In genomic region chr3:134485620-134486576, GRCh38 we compare ENCODE assay signal across 8 cellular contexts. TPM values are rescaled to one million over a fixed set of nuclear protein-coding genes. Genes with fewer than 3 reads are reported as not detected.
A peak's percentile ranks its signal among the peaks of the same experiment; 100 is the strongest.
DNase-seq lines count a peak whose midpoint lies in the region; ATAC-seq and TF ChIP-seq lines count a peak whose summit lies in the region.

Gene ANAPC13 (minus strand): TSS chr3:134485985. CDS start chr3:134482904, 3,081 bp downstream.
Gene CEP63 (plus strand): TSS chr3:134486057. CDS start chr3:134495321, 9,264 bp downstream.

- POLR2A ChIA-PET in activated B cell treated with CpG ODN at 0.5 μM for 24 hours (lab: Charles Lee), result interaction anchor here (0.6 to 3.0 kb wide), 12 partner anchors 9 to 1840 kb away, joined by 3 to 16 read pairs (median 6); partner anchors contain the start of genes CDV3 and RYK

- intact Hi-C loops in activated B cell treated with CpG ODN at 0.5 μM for 24 hours (cut with micrococcal nuclease), result loop anchor here (1.0 to 10.0 kb wide), 10 partner anchors 236 to 1825 kb away; partner anchors contain the start of genes MSL2, NPHP3, PCCB and PPP2R3A

- peaks cover 33% of the 10 kb centered on the region for H3K36me3 Mint-ChIP-seq in activated B cell treated with CpG ODN at 0.5 μM for 24 hours (ENCODE audit: low read depth)

- TF ChIP-seq POLR2A in GM18951 (IDR thresholded peaks at IDR 0.05; ENCODE audit: extremely low read depth, insufficient read depth, insufficient read length), result peak; percentile 79

- DNase-seq in AG08395 (ENCODE audit: low spot score) (peak; percentile 95), NCI-H345 (lab: John Stamatoyannopoulos, UW) (peak; percentile 95), activated B cell treated with CpG ODN at 0.5 μM for 24 hours (peak; percentile 84), caudate nucleus (lab: John Stamatoyannopoulos, UW) (peak; percentile 65 to 99 (median 93)), inferior parietal cortex (ENCODE audit: extremely low spot score) (peak; percentile 96)
- peak; percentile 86 to 87 for DNase-seq in stimulated activated CD4-positive, alpha-beta T cell treated with anti-CD3 and anti-CD28 coated beads, Interleukin-12 subunit alpha, Interleukin-12 subunit beta, amount 100 ng/mL, for 24 hours (ENCODE audit: low read depth in 2 of 2)

- H3K4me1 Mint-ChIP-seq in activated B cell treated with CpG ODN at 0.5 μM for 24 hours, result peaks cover 51% of the 10 kb centered on the region

- peak within 1 kb of the TSS; percentile 96 for H3K27ac ChIP-seq in caudate nucleus (ENCODE audit: low read depth, low read length)

- no peak for TF ChIP-seq CTCF in activated B cell treated with CpG ODN at 0.5 μM for 24 hours (IDR thresholded peaks at IDR 0.05)

- in situ Hi-C loops in GM18951 (cut with MboI; ENCODE audit: low sequenced_read_pairs, unreplicated experiment), result no loop called here

- CTCF ChIA-PET in activated B cell treated with CpG ODN at 0.5 μM for 24 hours (lab: Charles Lee), result interaction anchor here (1.2 to 3.9 kb wide), 5 partner anchors 9 to 273 kb away, joined by 3 to 25 read pairs (median 3); no protein-coding TSS in a partner anchor

- no peaks in the 10 kb centered on the region for H3K27me3 Mint-ChIP-seq in activated B cell treated with CpG ODN at 0.5 μM for 24 hours

- ATAC-seq in HG03196 (IDR thresholded peaks at IDR 0.05; ENCODE audit: unreplicated experiment) (peak; percentile 79), activated B cell treated with CpG ODN at 0.5 μM for 24 hours (ENCODE audit: low read depth) (peak; percentile 82)

- H3K27ac Mint-ChIP-seq in activated B cell treated with CpG ODN at 0.5 μM for 24 hours, result peak within 1 kb of the TSS; percentile 98

- peak within 1 kb of the TSS; percentile 99 for H3K4me3 Mint-ChIP-seq in activated B cell treated with CpG ODN at 0.5 μM for 24 hours

- H3K9me3 Mint-ChIP-seq in activated B cell treated with CpG ODN at 0.5 μM for 24 hours, result peaks cover 3% of the 10 kb centered on the region

RNA-seq across cellular contexts. Expression of gene ANAPC13, which starts in this region (rescaled TPM):
- total RNA-seq in activated B cell treated with CpG ODN at 0.5 μM for 24 hours, result 27.5 and 31.3 TPM in 2 replicates

RNA-seq across cellular contexts. Expression of gene CEP63, which starts in this region (rescaled TPM):
- 21.3 and 24.6 TPM in 2 replicates for total RNA-seq in activated B cell treated with CpG ODN at 0.5 μM for 24 hours

Comparison
In these comparisons a context has a peak if more than half of its experiments do, and no peak if none do; other contexts are left out.
1. Peak in every context shown above with its lines: DNase-seq, ATAC-seq and H3K27ac ChIP-seq.